Comparison of ENCODE assay signal across 28 cellular contexts in genomic region chr12:112936264-112936663, GRCh38. TPM values are rescaled to one million over a fixed set of nuclear protein-coding genes. Genes with fewer than 3 reads are reported as not detected.
DNase-seq lines count a peak whose midpoint lies in the region; ATAC-seq and TF ChIP-seq lines count a peak whose summit lies in the region.
"Had no signal": no experiment of that assay in that cellular context is flagged by ENCODE, and none has a peak within 500 bp of the region (broad histone marks: within the 10 kb centered on the region; RNA-seq: fewer than 3 reads in every experiment).

No MANE protein-coding gene starts in this region.

- POLR2A ChIA-PET in IMR-90 (lab: Charles Lee; ENCODE audit: unreplicated experiment): no interaction called here

- H3K4me1 ChIP-seq in IMR-90 (ENCODE audit: control insufficient read depth, insufficient read depth, low read length): peaks cover 2% of the 10 kb centered on the region
- peaks cover 4 to 8% of the 10 kb centered on the region in 2 donors for H3K4me1 ChIP-seq in esophagus (ENCODE audit: control insufficient read depth in 2 of 2, insufficient read depth in 2 of 2, low read length in 1 of 2)
- peaks cover 12% of the 10 kb centered on the region for H3K4me1 ChIP-seq in testis

- TF ChIP-seq CTCF in IMR-90 (conservative IDR thresholded peaks at IDR 0.05; ENCODE audit: low read depth, low read length) (no peak), testis (IDR thresholded peaks at IDR 0.05) (no peak)

- H2AK5ac ChIP-seq in IMR-90 (ENCODE audit: low read depth, low read length): no peak overlapping the region

- TF ChIP-seq RAD21 in IMR-90 (IDR thresholded peaks at IDR 0.05; ENCODE audit: low read length): no peak

- peaks cover 33% of the 10 kb centered on the region for H3K4me1 Mint-ChIP-seq in T-helper 2 cell treated with Interferon-gamma antibody and Interleukin-4, amounts not matched to agents 5 μg/mL and 100 μg/mL, for 36 hours (ENCODE audit: low read depth)

- H3K27me3 Mint-ChIP-seq in T-helper 2 cell treated with Interferon-gamma antibody and Interleukin-4, amounts not matched to agents 5 μg/mL and 100 μg/mL, for 36 hours (ENCODE audit: low read depth): no peaks in the 10 kb centered on the region
- H3K27me3 Mint-ChIP-seq: activated T-cell treated with anti-CD3 and anti-CD28 coated beads, Interleukin-2, amount 50 U/mL, for 24 hours; central memory CD8-positive, alpha-beta T cell had no signal

- no peaks in the 10 kb centered on the region for H3K9me3 Mint-ChIP-seq in T-helper 2 cell treated with Interferon-gamma antibody and Interleukin-4, amounts not matched to agents 5 μg/mL and 100 μg/mL, for 36 hours
- H3K9me3 Mint-ChIP-seq: activated naive CD4-positive, alpha-beta T cell treated with anti-CD3 and anti-CD28 coated beads for 36 hours; activated T-cell treated with anti-CD3 and anti-CD28 coated beads, Interleukin-2, amount 50 U/mL, for 24 hours; central memory CD8-positive, alpha-beta T cell had no signal

- ATAC-seq in IMR-90 (ENCODE audit: low read depth): no peak
- ATAC-seq: left cardiac atrium, right cardiac atrium, Right ventricle myocardium inferior had no signal

- no peaks in the 10 kb centered on the region for H3K9me1 ChIP-seq in IMR-90 (ENCODE audit: insufficient read depth, low read length)

- CTCF ChIA-PET in IMR-90 (lab: Yijun Ruan, JAX): no interaction called here

- DNase-seq in T-helper 2 cell treated with Interferon-gamma antibody and Interleukin-4, amounts not matched to agents 5 μg/mL and 100 μg/mL, for 36 hours (ENCODE audit: low spot score): no peak
- DNase-seq in T-helper 2 cell (no peak), IMR-90 (no peak), SIG-M5 treated with dmso at 0.1 percent for 504 hours (lab: John Stamatoyannopoulos, UW; ENCODE audit: unreplicated experiment) (no peak), RKO (ENCODE audit: low spot score) (no peak), testis (no peak)
- DNase-seq: 8988T; activated CD4-positive, alpha-beta T cell treated with anti-CD3 and anti-CD28 coated beads for 1 hour; activated naive CD4-positive, alpha-beta T cell treated with anti-CD3 and anti-CD28 coated beads for 36 hours; activated T-cell treated with anti-CD3 and anti-CD28 coated beads, Interleukin-2, amount 50 U/mL, for 24 hours; dermis blood vessel endothelial cell; GF-D8; HCEC 1CT; head of caudate nucleus; left cardiac atrium; NCI-H2081 treated with DMSO at 0.1 percent for 48 hours; NCI-H345; NCI-H774; right cardiac atrium; stimulated activated CD4-positive, alpha-beta T cell treated with anti-CD3 and anti-CD28 coated beads, Interleukin-4, amount 100 ng/mL, for 4 hours; stimulated activated naive CD4-positive, alpha-beta T cell treated with Interleukin-2 at 50 U/mL for 16 hours; tibial artery had no signal

- peak overlapping the region; percentile 23 for H3K27ac Mint-ChIP-seq in T-helper 2 cell treated with Interferon-gamma antibody and Interleukin-4, amounts not matched to agents 5 μg/mL and 100 μg/mL, for 36 hours
- H3K27ac Mint-ChIP-seq: activated naive CD4-positive, alpha-beta T cell treated with anti-CD3 and anti-CD28 coated beads for 36 hours had no signal

- no peak overlapping the region for H2BK15ac ChIP-seq in IMR-90 (ENCODE audit: low read depth, low read length)

- peak overlapping the region; percentile 63 for H2AFZ ChIP-seq in IMR-90 (replicated peaks; ENCODE audit: low read length, poor library complexity)

- no peak overlapping the region for H2BK5ac ChIP-seq in IMR-90 (ENCODE audit: low read depth, low read length, poor library complexity, severe bottlenecking)

- H3K36me3 ChIP-seq in IMR-90 (ENCODE audit: control insufficient read depth, insufficient read depth, low read length) (no peaks in the 10 kb centered on the region), esophagus (ENCODE audit: control insufficient read depth in 2 of 2, insufficient read depth in 2 of 2, low read length in 1 of 2) (no peaks in the 10 kb centered on the region), testis (ENCODE audit: low read depth, missing control alignments) (no peaks in the 10 kb centered on the region)
- H3K36me3 ChIP-seq: ascending aorta, tibial artery had no signal

- no peak overlapping the region for H3K4ac ChIP-seq in IMR-90 (ENCODE audit: low read depth, low read length)

- no peak overlapping the region for H2BK120ac ChIP-seq in IMR-90 (ENCODE audit: low read depth, low read length)

- intact Hi-C loops in IMR-90 (cut with micrococcal nuclease): no loop called here
- intact Hi-C loops in testis (cut with DNase I; ENCODE audit: low total_unique reads): no loop called here

- H3K56ac ChIP-seq in IMR-90 (ENCODE audit: extremely low read depth, insufficient read depth, low read length): no peak overlapping the region

- dilution Hi-C loops in IMR-90 (cut with HindIII; ENCODE audit: low sequenced_read_pairs, unreplicated experiment): no loop called here

- H4K20me1 ChIP-seq in IMR-90 (ENCODE audit: insufficient read depth, low read length): no peaks in the 10 kb centered on the region

- H3K27me3 ChIP-seq in IMR-90 (ENCODE audit: control insufficient read depth, insufficient read depth, low read length): no peaks in the 10 kb centered on the region
- H3K27me3 ChIP-seq in esophagus (ENCODE audit: control insufficient read depth in 1 of 2, insufficient read depth in 2 of 2, low read length in 2 of 2): no peaks in the 10 kb centered on the region
- no peaks in the 10 kb centered on the region for H3K27me3 ChIP-seq in testis
- H3K27me3 ChIP-seq: ascending aorta, tibial artery had no signal

- in situ Hi-C loops in IMR-90 (cut with MboI; ENCODE audit: low sequenced_read_pairs): no loop called here

- H3K4me2 ChIP-seq in IMR-90 (ENCODE audit: low read depth, low read length): no peak overlapping the region

- TF ChIP-seq POLR2A in IMR-90 (IDR thresholded peaks at IDR 0.05; ENCODE audit: low read depth, low read length) (no peak), testis (IDR thresholded peaks at IDR 0.05) (no peak)

- H3K23ac ChIP-seq in IMR-90 (ENCODE audit: low read depth, low read length): no peak overlapping the region

- no peak overlapping the region for H4K8ac ChIP-seq in IMR-90 (ENCODE audit: low read depth in 2 of 2, low read length in 2 of 2)

- H3K4me3 Mint-ChIP-seq in T-helper 2 cell treated with Interferon-gamma antibody and Interleukin-4, amounts not matched to agents 5 μg/mL and 100 μg/mL, for 36 hours: no peak overlapping the region
- H3K4me3 Mint-ChIP-seq: activated naive CD4-positive, alpha-beta T cell treated with anti-CD3 and anti-CD28 coated beads for 36 hours; activated T-cell treated with anti-CD3 and anti-CD28 coated beads, Interleukin-2, amount 50 U/mL, for 24 hours had no signal

- H3K9me3 ChIP-seq in IMR-90 (ENCODE audit: control insufficient read depth, insufficient read depth, low read length) (no peaks in the 10 kb centered on the region), esophagus (ENCODE audit: control insufficient read depth in 2 of 2, insufficient read depth in 1 of 2, low read depth in 1 of 2, low read length in 1 of 2) (no peaks in the 10 kb centered on the region), testis (no peaks in the 10 kb centered on the region)
- H3K9me3 ChIP-seq: ascending aorta, tibial artery had no signal

- BruUV-seq in IMR-90 (replicated peaks; lab: Mats Ljungman, UMichigan): no TSS peak

- H3K36me3 Mint-ChIP-seq in T-helper 2 cell treated with Interferon-gamma antibody and Interleukin-4, amounts not matched to agents 5 μg/mL and 100 μg/mL, for 36 hours (ENCODE audit: low read depth): peaks cover 11% of the 10 kb centered on the region

- no peak overlapping the region for H3K4me3 ChIP-seq in IMR-90 (ENCODE audit: insufficient read depth, low read depth, low read length)
- no peak overlapping the region for H3K4me3 ChIP-seq in esophagus (ENCODE audit: low read depth in 1 of 2, low read length in 2 of 2)
- H3K4me3 ChIP-seq in skin epidermis: no peak overlapping the region
- no peak overlapping the region for H3K4me3 ChIP-seq in testis
- H3K4me3 ChIP-seq: ascending aorta, tibial artery had no signal

- no peak overlapping the region for H3K18ac ChIP-seq in IMR-90 (ENCODE audit: low read depth, low read length)

- no peak overlapping the region for H3K27ac ChIP-seq in IMR-90 (ENCODE audit: insufficient read depth, low read length)
- peak overlapping the region; percentile 91 to 95 for H3K27ac ChIP-seq in esophagus (ENCODE audit: low read depth in 2 of 2, low read length in 1 of 2)
- peak overlapping the region in 18 of 21 experiments; percentile 12 to 98 (median 67) for H3K27ac ChIP-seq in skin epidermis
- no peak overlapping the region for H3K27ac ChIP-seq in testis
- H3K27ac ChIP-seq: ascending aorta, HL-60, tibial artery had no signal

- no CpG with 5 or more reads among the region's 1 CpG for WGBS in IMR-90 (ENCODE audit: extremely low coverage in 2 of 2, insufficient read length in 1 of 2), 2 experiments
- WGBS in esophagus, 2 donors: 48 to 61% methylated on average over 1 of the region's 1 CpG
- 94% methylated on average over 1 of the region's 1 CpG; no CpG with 5 or more reads in 1 of the 2 donors for WGBS in testis, 2 donors

- peaks cover 0 to 7% of the 10 kb centered on the region in 2 experiments; a peak in 1 of 4 replicates for H3K79me1 ChIP-seq in IMR-90 (ENCODE audit: low read depth in 1 of 2, low read length in 2 of 2)

- no peak overlapping the region for H2BK20ac ChIP-seq in IMR-90 (ENCODE audit: low read depth, low read length)

- H3K14ac ChIP-seq in IMR-90 (replicated peaks; ENCODE audit: low read depth, low read length): no peak overlapping the region

- H2AK9ac ChIP-seq in IMR-90 (replicated peaks; ENCODE audit: low read depth, low read length, poor library complexity): no peak overlapping the region

- H4K5ac ChIP-seq in IMR-90 (ENCODE audit: low read depth, low read length): no peak overlapping the region

- no peak overlapping the region for H4K91ac ChIP-seq in IMR-90 (ENCODE audit: insufficient read depth, low read depth, low read length)

- H3K9ac ChIP-seq in IMR-90 (ENCODE audit: low read depth, low read length): no peak overlapping the region

RNA-seq across cellular contexts. Expression of gene OAS3, which starts 2.0 kb away (rescaled TPM):
- total RNA-seq in IMR-90 (2012; rRNA removed): 4.1 and 4.4 TPM in 2 replicates
- 6.9 and 7.8 TPM in 2 replicates for polyA plus RNA-seq in IMR-90 (2012; rRNA removed)
- polyA plus RNA-seq in IMR-90 (2012; cell fraction: cytosol; rRNA removed): 3.8 and 4.8 TPM in 2 replicates
- polyA plus RNA-seq in IMR-90 (2012; cell fraction: nucleus; rRNA removed; ENCODE audit: low replicate concordance): 8.1 and 9.3 TPM in 2 replicates
- polyA plus RNA-seq in esophagus: 10 to 100 TPM; 13.2 to 15.2 TPM
- 10 to 100 TPM in 1 of 2 donors, 1 to 10 TPM in 1; 8.5 to 11.5 TPM for total RNA-seq in testis
- 6.9 TPM for polyA plus RNA-seq in testis (ENCODE audit: insufficient read depth, low read depth, low replicate concordance)

RNA-seq across cellular contexts. Expression of gene OAS1, which starts 29.5 kb away (rescaled TPM):
- total RNA-seq in IMR-90 (2012; rRNA removed): not detected in 2 replicates
- not detected in 2 replicates for polyA plus RNA-seq in IMR-90 (2012; rRNA removed)
- polyA plus RNA-seq in IMR-90 (2012; cell fraction: cytosol; rRNA removed): 0.11 TPM in 1 of 2 replicates, not detected in the other
- polyA plus RNA-seq in IMR-90 (2012; cell fraction: nucleus; rRNA removed; ENCODE audit: low replicate concordance): 0.03 TPM in 1 of 2 replicates, not detected in the other
- polyA plus RNA-seq in esophagus: 10 to 100 TPM; 47.9 to 58.6 TPM
- total RNA-seq in testis: 10 to 100 TPM in 1 of 2 donors, 1 to 10 TPM in 1; 7.8 to 13.8 TPM
- polyA plus RNA-seq in testis (ENCODE audit: insufficient read depth, low read depth, low replicate concordance): 13.7 TPM

RNA-seq across cellular contexts. Expression of gene OAS2, which starts 42.1 kb away (rescaled TPM):
- total RNA-seq in IMR-90 (2012; rRNA removed) (under 0.01 TPM in 1 of 2 replicates, not detected in the other), testis (1 to 10 TPM; 3.2 to 3.5 TPM)
- polyA plus RNA-seq in IMR-90 (2012; rRNA removed) (not detected in 2 replicates), esophagus (10 to 100 TPM in 1 of 2 donors, 1 to 10 TPM in 1; 6.6 to 10.8 TPM), testis (ENCODE audit: insufficient read depth, low read depth, low replicate concordance) (9.0 TPM)
- polyA plus RNA-seq in IMR-90 (2012; cell fraction: cytosol; rRNA removed): not detected in 2 replicates
- polyA plus RNA-seq in IMR-90 (2012; cell fraction: nucleus; rRNA removed; ENCODE audit: low replicate concordance): 0.07 TPM in 1 of 2 replicates, not detected in the other

Comparison
In these comparisons a context has a peak if more than half of its experiments do, and no peak if none do; other contexts are left out.
1. H3K27ac ChIP-seq: peak in esophagus (2 of 2) and skin epidermis (18 of 21); none in IMR-90 (single experiment) and testis (0 of 2).
2. RNA of gene OAS1, which starts 29.5 kb away (polyA plus RNA-seq): 47.9 to 58.6 TPM in esophagus and 13.7 TPM in testis (single experiment); 0.03 to 0.11 TPM in IMR-90; every median in the first group is over 10 times any median in the second.